In the genomic region with DNA sequence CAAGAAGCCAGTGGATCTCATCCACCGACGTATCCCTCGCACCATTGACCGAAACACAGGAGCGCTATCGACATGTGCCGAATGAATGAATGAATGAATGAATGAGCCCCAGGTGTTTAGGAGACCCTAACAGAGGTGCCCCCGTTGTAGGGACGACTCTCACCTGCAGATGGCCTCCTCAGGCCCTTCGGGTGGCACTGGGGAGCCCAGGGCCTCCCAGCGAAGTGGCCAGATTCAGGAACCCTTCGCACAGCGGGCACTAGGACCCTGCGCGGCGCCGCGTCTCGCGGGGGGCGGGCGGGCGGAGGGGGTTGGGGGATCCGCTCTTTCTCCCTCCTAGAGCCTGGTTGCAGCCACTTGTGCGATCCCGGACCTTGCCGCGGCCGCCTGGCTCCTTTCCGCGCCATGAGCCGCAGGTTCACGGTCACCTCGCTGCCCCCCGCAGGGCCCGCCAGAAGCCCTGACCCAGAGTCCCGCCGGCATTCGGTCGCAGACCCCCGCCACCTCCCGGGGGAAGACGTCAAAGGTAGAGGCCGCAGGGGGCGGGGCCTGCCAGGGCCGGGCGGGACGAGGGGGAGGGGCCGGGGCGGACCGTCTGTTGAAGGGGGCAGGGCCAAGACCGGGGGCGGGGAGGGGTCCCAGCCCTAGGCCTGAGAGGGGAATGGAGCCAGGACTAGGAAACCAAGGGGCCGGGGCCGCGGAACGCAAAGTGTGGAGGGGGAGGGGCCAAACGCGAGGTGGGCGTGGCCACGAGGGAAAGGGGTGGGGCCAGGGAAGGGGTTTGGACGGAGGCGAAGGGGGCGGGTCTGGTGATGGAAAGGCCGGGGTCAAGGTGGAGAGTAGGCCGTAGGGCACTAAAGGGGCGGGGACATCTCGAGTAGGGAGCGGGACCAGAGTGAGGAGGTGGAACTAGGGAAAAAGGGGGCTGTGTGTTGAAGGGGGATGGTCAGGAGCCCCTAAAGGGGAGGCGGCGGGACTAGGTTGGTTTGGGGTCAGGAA, we compare ENCODE assay signal across 1 cellular context.
TF ChIP-seq lines count a peak whose summit lies in the region.

No MANE protein-coding gene starts in this region.

TF ChIP-seq in HepG2, 621 proteins besides CTCF, POLR2A, EP300 and RAD21 (continued from another document and continues in another):
- TF ChIP-seq, protein P1, sequence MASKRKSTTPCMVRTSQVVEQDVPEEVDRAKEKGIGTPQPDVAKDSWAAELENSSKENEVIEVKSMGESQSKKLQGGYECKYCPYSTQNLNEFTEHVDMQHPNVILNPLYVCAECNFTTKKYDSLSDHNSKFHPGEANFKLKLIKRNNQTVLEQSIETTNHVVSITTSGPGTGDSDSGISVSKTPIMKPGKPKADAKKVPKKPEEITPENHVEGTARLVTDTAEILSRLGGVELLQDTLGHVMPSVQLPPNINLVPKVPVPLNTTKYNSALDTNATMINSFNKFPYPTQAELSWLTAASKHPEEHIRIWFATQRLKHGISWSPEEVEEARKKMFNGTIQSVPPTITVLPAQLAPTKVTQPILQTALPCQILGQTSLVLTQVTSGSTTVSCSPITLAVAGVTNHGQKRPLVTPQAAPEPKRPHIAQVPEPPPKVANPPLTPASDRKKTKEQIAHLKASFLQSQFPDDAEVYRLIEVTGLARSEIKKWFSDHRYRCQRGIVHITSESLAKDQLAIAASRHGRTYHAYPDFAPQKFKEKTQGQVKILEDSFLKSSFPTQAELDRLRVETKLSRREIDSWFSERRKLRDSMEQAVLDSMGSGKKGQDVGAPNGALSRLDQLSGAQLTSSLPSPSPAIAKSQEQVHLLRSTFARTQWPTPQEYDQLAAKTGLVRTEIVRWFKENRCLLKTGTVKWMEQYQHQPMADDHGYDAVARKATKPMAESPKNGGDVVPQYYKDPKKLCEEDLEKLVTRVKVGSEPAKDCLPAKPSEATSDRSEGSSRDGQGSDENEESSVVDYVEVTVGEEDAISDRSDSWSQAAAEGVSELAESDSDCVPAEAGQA (IDR thresholded peaks at IDR 0.05; ENCODE audit: low read depth) = no peak
- TF ChIP-seq, protein P1 (CRISPR knock-in tag; IDR thresholded peaks at IDR 0.05; ENCODE audit: borderline replicate concordance) = no peak
- TF ChIP-seq RARA (CRISPR knock-in tag; IDR thresholded peaks at IDR 0.05) (0 out of 2 replicates have a peak, but pooled peaks have one; percentile 27), SMAD1 (CRISPR knock-in tag; IDR thresholded peaks at IDR 0.05; ENCODE audit: borderline replicate concordance, low read depth) (no peak), MTF2 (CRISPR knock-in tag; IDR thresholded peaks at IDR 0.05; ENCODE audit: borderline replicate concordance) (peak; percentile 20; the same call in 1 of the 2 replicates), PHF20 (CRISPR knock-in tag; IDR thresholded peaks at IDR 0.05) (peak; percentile 54), TAF15 (IDR thresholded peaks at IDR 0.05; ENCODE audit: low read depth, low read length, poor library complexity, severe bottlenecking) (no peak), DNMT1 (CRISPR knock-in tag; IDR thresholded peaks at IDR 0.05) (0 out of 2 replicates have a peak, but pooled peaks have one; percentile 57), ZNF670 (CRISPR knock-in tag; IDR thresholded peaks at IDR 0.05; ENCODE audit: borderline replicate concordance) (no peak), SETDB1 (CRISPR knock-in tag; IDR thresholded peaks at IDR 0.05; ENCODE audit: borderline replicate concordance) (no peak), CCDC6 (CRISPR knock-in tag; IDR thresholded peaks at IDR 0.05) (0 out of 2 replicates have a peak, but pooled peaks have one; percentile 33), ZSCAN21 (CRISPR knock-in tag; IDR thresholded peaks at IDR 0.05; ENCODE audit: borderline replicate concordance) (0 out of 2 replicates have a peak, but pooled peaks have one; percentile 27), ZNF501 (CRISPR knock-in tag; IDR thresholded peaks at IDR 0.05) (peak; percentile 86; the same call in 1 of the 2 replicates), YY1 (IDR thresholded peaks at IDR 0.05; ENCODE audit: insufficient read depth, insufficient replicate concordance, low read depth, low read length) (no peak), ASH2L (IDR thresholded peaks at IDR 0.05; ENCODE audit: insufficient read length, low read depth, low read length) (peak; percentile 81)
- TF ChIP-seq, protein P2, sequence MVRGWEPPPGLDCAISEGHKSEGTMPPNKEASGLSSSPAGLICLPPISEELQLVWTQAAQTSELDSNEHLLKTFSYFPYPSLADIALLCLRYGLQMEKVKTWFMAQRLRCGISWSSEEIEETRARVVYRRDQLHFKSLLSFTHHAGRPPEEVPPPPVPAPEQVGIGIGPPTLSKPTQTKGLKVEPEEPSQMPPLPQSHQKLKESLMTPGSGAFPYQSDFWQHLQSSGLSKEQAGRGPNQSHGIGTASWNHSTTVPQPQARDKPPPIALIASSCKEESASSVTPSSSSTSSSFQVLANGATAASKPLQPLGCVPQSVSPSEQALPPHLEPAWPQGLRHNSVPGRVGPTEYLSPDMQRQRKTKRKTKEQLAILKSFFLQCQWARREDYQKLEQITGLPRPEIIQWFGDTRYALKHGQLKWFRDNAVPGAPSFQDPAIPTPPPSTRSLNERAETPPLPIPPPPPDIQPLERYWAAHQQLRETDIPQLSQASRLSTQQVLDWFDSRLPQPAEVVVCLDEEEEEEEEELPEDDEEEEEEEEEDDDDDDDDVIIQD (CRISPR knock-in tag; IDR thresholded peaks at IDR 0.05; ENCODE audit: low read depth) = no peak
- TF ChIP-seq, protein P3, sequence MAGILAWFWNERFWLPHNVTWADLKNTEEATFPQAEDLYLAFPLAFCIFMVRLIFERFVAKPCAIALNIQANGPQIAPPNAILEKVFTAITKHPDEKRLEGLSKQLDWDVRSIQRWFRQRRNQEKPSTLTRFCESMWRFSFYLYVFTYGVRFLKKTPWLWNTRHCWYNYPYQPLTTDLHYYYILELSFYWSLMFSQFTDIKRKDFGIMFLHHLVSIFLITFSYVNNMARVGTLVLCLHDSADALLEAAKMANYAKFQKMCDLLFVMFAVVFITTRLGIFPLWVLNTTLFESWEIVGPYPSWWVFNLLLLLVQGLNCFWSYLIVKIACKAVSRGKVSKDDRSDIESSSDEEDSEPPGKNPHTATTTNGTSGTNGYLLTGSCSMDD (CRISPR knock-in tag; IDR thresholded peaks at IDR 0.05) = no peak
- TF ChIP-seq, protein P4, sequence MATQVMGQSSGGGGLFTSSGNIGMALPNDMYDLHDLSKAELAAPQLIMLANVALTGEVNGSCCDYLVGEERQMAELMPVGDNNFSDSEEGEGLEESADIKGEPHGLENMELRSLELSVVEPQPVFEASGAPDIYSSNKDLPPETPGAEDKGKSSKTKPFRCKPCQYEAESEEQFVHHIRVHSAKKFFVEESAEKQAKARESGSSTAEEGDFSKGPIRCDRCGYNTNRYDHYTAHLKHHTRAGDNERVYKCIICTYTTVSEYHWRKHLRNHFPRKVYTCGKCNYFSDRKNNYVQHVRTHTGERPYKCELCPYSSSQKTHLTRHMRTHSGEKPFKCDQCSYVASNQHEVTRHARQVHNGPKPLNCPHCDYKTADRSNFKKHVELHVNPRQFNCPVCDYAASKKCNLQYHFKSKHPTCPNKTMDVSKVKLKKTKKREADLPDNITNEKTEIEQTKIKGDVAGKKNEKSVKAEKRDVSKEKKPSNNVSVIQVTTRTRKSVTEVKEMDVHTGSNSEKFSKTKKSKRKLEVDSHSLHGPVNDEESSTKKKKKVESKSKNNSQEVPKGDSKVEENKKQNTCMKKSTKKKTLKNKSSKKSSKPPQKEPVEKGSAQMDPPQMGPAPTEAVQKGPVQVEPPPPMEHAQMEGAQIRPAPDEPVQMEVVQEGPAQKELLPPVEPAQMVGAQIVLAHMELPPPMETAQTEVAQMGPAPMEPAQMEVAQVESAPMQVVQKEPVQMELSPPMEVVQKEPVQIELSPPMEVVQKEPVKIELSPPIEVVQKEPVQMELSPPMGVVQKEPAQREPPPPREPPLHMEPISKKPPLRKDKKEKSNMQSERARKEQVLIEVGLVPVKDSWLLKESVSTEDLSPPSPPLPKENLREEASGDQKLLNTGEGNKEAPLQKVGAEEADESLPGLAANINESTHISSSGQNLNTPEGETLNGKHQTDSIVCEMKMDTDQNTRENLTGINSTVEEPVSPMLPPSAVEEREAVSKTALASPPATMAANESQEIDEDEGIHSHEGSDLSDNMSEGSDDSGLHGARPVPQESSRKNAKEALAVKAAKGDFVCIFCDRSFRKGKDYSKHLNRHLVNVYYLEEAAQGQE (IDR thresholded peaks at IDR 0.05; ENCODE audit: borderline replicate concordance in 1 of 2, low read depth in 1 of 2, low read length in 2 of 2) = no peak
- TF ChIP-seq, protein P5, sequence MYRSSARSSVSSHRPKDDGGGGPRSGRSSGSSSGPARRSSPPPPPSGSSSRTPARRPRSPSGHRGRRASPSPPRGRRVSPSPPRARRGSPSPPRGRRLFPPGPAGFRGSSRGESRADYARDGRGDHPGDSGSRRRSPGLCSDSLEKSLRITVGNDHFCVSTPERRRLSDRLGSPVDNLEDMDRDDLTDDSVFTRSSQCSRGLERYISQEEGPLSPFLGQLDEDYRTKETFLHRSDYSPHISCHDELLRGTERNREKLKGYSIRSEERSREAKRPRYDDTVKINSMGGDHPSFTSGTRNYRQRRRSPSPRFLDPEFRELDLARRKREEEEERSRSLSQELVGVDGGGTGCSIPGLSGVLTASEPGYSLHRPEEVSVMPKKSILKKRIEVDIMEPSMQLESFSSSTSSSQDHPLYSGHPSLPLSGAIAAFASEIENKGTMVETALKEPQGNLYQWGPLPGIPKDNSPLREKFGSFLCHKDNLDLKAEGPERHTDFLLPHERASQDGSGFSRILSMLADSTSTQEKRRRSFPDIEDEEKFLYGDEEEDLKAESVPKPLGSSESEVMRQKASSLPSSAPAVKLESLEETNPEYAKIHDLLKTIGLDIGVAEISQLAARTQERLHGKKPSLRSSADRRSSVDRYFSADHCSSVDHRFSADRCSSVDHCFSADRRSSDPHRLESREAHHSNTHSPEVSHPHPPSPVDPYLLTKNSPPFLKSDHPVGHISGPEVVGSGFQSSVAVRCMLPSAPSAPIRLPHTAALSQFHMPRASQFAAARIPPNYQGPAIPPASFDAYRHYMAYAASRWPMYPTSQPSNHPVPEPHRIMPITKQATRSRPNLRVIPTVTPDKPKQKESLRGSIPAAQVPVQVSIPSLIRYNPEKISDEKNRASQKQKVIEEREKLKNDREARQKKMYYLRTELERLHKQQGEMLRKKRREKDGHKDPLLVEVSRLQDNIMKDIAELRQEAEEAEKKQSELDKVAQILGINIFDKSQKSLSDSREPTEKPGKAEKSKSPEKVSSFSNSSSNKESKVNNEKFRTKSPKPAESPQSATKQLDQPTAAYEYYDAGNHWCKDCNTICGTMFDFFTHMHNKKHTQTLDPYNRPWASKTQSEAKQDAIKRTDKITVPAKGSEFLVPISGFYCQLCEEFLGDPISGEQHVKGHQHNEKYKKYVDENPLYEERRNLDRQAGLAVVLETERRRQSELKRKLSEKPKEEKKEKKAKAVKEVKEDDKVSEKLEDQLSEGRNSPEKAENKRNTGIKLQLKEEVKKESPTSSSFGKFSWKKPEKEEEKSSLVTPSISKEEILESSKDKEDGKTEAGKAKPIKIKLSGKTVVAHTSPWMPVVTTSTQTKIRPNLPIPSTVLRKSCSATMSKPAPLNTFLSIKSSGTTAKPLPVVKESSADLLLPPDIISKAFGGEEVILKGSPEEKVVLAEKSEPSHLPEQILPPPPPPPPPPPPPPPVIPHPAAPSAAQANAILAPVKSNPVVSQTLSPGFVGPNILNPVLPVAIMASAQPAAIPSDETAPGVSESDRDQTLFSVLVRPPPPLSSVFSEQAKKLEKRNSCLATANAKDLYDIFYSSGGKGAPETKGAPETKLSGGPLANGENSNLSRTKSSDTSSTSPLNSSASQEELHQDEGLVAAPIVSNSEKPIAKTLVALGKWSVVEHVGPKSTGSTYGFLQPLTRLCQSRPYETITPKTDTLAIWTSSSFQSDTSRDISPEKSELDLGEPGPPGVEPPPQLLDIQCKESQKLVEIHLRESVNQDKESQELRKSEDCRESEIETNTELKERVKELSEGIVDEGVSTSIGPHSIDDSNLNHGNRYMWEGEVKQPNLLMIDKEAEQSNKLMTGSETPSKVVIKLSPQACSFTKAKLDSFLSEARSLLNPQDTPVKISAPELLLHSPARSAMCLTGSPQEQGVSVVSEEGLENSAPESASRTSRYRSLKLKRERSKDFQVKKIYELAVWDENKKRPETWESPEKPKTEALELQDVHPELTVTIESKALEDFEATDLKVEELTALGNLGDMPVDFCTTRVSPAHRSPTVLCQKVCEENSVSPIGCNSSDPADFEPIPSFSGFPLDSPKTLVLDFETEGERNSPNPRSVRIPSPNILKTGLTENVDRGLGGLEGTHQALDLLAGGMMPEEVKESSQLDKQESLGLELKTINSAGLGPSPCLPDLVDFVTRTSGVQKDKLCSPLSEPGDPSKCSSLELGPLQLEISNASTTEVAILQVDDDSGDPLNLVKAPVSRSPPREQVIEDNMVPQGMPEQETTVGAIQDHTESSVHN (CRISPR knock-in tag; IDR thresholded peaks at IDR 0.05) = 0 out of 2 replicates have a peak, but pooled peaks have one; percentile 65
